In the genomic region with DNA sequence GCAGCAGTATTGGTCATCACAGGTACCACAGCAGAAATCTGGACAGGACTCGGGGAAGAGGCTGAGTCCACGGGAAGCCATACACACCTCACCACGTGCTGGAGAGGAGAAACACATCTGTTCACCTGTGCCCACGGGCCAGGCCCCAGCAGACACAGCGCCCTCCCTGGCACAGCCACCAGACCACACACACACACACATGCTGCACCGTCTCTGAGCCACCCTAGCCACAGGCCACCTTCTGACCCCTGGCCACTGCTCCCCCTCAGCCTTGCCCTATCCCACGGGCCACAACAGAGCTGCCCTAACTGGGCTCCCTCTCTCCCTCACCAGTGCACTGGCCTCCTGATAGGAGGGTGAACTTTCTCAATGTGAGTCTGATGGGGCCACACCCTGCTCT, we compare ENCODE assay signal across 16 cellular contexts. TPM values are rescaled to one million over a fixed set of nuclear protein-coding genes. Genes with fewer than 3 reads are reported as not detected.
DNase-seq lines count a peak whose midpoint lies in the region; ATAC-seq and TF ChIP-seq lines count a peak whose summit lies in the region.
"Had no signal": no experiment of that assay in that cellular context is flagged by ENCODE, and none has a peak within 500 bp of the region (broad histone marks: within the 10 kb centered on the region; RNA-seq: fewer than 3 reads in every experiment).

No MANE protein-coding gene starts in this region.

- peak overlapping the region; percentile 38 for H3K4me2 ChIP-seq in PC-9
- H3K4me2 ChIP-seq: A549 had no signal

- H3K36me3 Mint-ChIP-seq in activated CD8-positive, alpha-beta memory T cell treated with anti-CD3 and anti-CD28 coated beads, Interleukin-2, amount 10 ng/mL, durations not matched to agents 7 days and 5 days = peaks cover 18% of the 10 kb centered on the region
- H3K36me3 Mint-ChIP-seq in T-helper 2 cell treated with Interferon-gamma antibody and Interleukin-4, amounts not matched to agents 5 μg/mL and 100 μg/mL, for 36 hours (ENCODE audit: low read depth) = peaks cover 17% of the 10 kb centered on the region

- intact Hi-C loops in PC-9 (cut with micrococcal nuclease; ENCODE audit: unreplicated experiment) = loop anchor here (10.0 kb wide), 1 partner anchor 414 kb away; a partner anchor contains a TSS
- intact Hi-C loops in spleen (cut with DNase I; ENCODE audit: low total_unique reads) = loop anchor here (10.0 kb wide), 1 partner anchor 56 kb away; a partner anchor contains a TSS
- intact Hi-C loops in left cardiac atrium (cut with DNase I) = loop anchor here in 1 of 2 donors (5.0 kb wide), 1 partner anchor 34 kb away; a partner anchor contains a TSS

- peak overlapping the region; percentile 26 for H3K27ac Mint-ChIP-seq in activated CD8-positive, alpha-beta memory T cell treated with anti-CD3 and anti-CD28 coated beads, Interleukin-2, amount 10 ng/mL, durations not matched to agents 7 days and 5 days
- no peak overlapping the region for H3K27ac Mint-ChIP-seq in T-helper 2 cell treated with Interferon-gamma antibody and Interleukin-4, amounts not matched to agents 5 μg/mL and 100 μg/mL, for 36 hours

- TF ChIP-seq CTCF in PC-9 (conservative IDR thresholded peaks at IDR 0.05) (no peak), spleen (IDR thresholded peaks at IDR 0.05 in 8 of 11, conservative IDR thresholded peaks at IDR 0.05 in 3 of 11) (no peak)

- H3K4me1 Mint-ChIP-seq in activated CD8-positive, alpha-beta memory T cell treated with anti-CD3 and anti-CD28 coated beads, Interleukin-2, amount 10 ng/mL, durations not matched to agents 7 days and 5 days = peaks cover 39% of the 10 kb centered on the region
- H3K4me1 Mint-ChIP-seq in T-helper 2 cell treated with Interferon-gamma antibody and Interleukin-4, amounts not matched to agents 5 μg/mL and 100 μg/mL, for 36 hours (ENCODE audit: low read depth) = peaks cover 27% of the 10 kb centered on the region

- H3K27me3 Mint-ChIP-seq in activated CD8-positive, alpha-beta memory T cell treated with anti-CD3 and anti-CD28 coated beads, Interleukin-2, amount 10 ng/mL, durations not matched to agents 7 days and 5 days = no peaks in the 10 kb centered on the region
- H3K27me3 Mint-ChIP-seq in T-helper 2 cell treated with Interferon-gamma antibody and Interleukin-4, amounts not matched to agents 5 μg/mL and 100 μg/mL, for 36 hours (ENCODE audit: low read depth) = no peaks in the 10 kb centered on the region
- H3K27me3 Mint-ChIP-seq: IgD-negative memory B cell had no signal

- no TSS peak for BruUV-seq in PC-9 (replicated peaks; lab: Mats Ljungman, UMichigan)

- H3K4me3 Mint-ChIP-seq in activated CD8-positive, alpha-beta memory T cell treated with anti-CD3 and anti-CD28 coated beads, Interleukin-2, amount 10 ng/mL, durations not matched to agents 7 days and 5 days = no peak overlapping the region
- H3K4me3 Mint-ChIP-seq in T-helper 2 cell treated with Interferon-gamma antibody and Interleukin-4, amounts not matched to agents 5 μg/mL and 100 μg/mL, for 36 hours = no peak overlapping the region

- CTCF ChIA-PET in activated CD8-positive, alpha-beta memory T cell treated with anti-CD3 and anti-CD28 coated beads, Interleukin-2, amount 10 ng/mL, durations not matched to agents 7 days and 5 days (lab: Charles Lee) = interaction anchor here (0.7 to 1.8 kb wide), 5 partner anchors 22 to 65 kb away, joined by 3 to 5 read pairs (median 3); no protein-coding TSS in a partner anchor
- CTCF ChIA-PET in PC-9 (lab: Charles Lee) = interaction anchor here (1.2 kb wide), 1 partner anchor 28 kb away, joined by 9 read pairs; no protein-coding TSS in a partner anchor

- no peak overlapping the region for H3K27ac ChIP-seq in PC-9
- H3K27ac ChIP-seq in spleen = peak overlapping the region in 2 of 8 donors; percentile 38 to 97
- H3K27ac ChIP-seq: A549 had no signal

- H2AFZ ChIP-seq in PC-9 = no peak overlapping the region

- no peaks in the 10 kb centered on the region for H3K9me2 ChIP-seq in PC-9 (ENCODE audit: insufficient read depth)

- POLR2A ChIA-PET in PC-9 (lab: Charles Lee; ENCODE audit: unreplicated experiment) = interaction anchor here (0.5 to 1.0 kb wide), 2 partner anchors 62 to 65 kb away, joined by 3 to 8 read pairs; a partner anchor contains a TSS

- H3F3A ChIP-seq in PC-9 (ENCODE audit: insufficient read depth, low read depth) = peaks cover 5% of the 10 kb centered on the region; the same call in 1 of the 2 replicates

- H3K9me3 ChIP-seq in PC-9 (ENCODE audit: insufficient read depth, low read depth) (no peaks in the 10 kb centered on the region), spleen (peaks cover 0 to 5% (median 0%) of the 10 kb centered on the region in 8 donors)
- H3K9me3 ChIP-seq: A549, adrenal gland had no signal

- DNase-seq in activated CD8-positive, alpha-beta memory T cell treated with anti-CD3 and anti-CD28 coated beads, Interleukin-2, amount 10 ng/mL, durations not matched to agents 7 days and 5 days = no peak
- DNase-seq in activated CD8-positive, alpha-beta memory T cell treated with anti-CD3 and anti-CD28 coated beads, Interleukin-2, amount 50 U/mL, for 4 hours = no peak
- DNase-seq in PC-9 (no peak), spleen (peak; percentile 63), left cardiac atrium (no peak)
- no peak for DNase-seq in T-helper 2 cell treated with Interferon-gamma antibody and Interleukin-4, amounts not matched to agents 5 μg/mL and 100 μg/mL, for 36 hours (ENCODE audit: low spot score)
- DNase-seq: activated CD4-positive, alpha-beta T cell treated with anti-CD3 and anti-CD28 coated beads, Interleukin-2, amount 50 U/mL, for 4 hours; adrenal gland; DND-41; heart left ventricle; NCI-H187; NCI-H226 had no signal

- no peak for TF ChIP-seq POLR2A in spleen (IDR thresholded peaks at IDR 0.05)

- peaks cover 18% of the 10 kb centered on the region for H3K79me2 ChIP-seq in PC-9 (ENCODE audit: low read depth)

- H3K9me3 Mint-ChIP-seq in activated CD8-positive, alpha-beta memory T cell treated with anti-CD3 and anti-CD28 coated beads, Interleukin-2, amount 10 ng/mL, durations not matched to agents 7 days and 5 days (ENCODE audit: low read depth) = peaks cover 3% of the 10 kb centered on the region
- H3K9me3 Mint-ChIP-seq in T-helper 2 cell treated with Interferon-gamma antibody and Interleukin-4, amounts not matched to agents 5 μg/mL and 100 μg/mL, for 36 hours = peaks cover 3% of the 10 kb centered on the region
- H3K9me3 Mint-ChIP-seq: IgD-negative memory B cell had no signal

- WGBS in spleen, 5 donors = 80 to 90% (median 84%) methylated on average over 5 to 7 of the region's 7 CpGs

- no peaks in the 10 kb centered on the region for H4K20me1 ChIP-seq in PC-9 (ENCODE audit: insufficient read depth)

- no peaks in the 10 kb centered on the region for H3K36me3 ChIP-seq in PC-9 (ENCODE audit: low read depth)
- peaks cover 0 to 52% (median 11%) of the 10 kb centered on the region in 6 donors for H3K36me3 ChIP-seq in spleen

- no peak for ATAC-seq in activated CD8-positive, alpha-beta memory T cell treated with anti-CD3 and anti-CD28 coated beads, Interleukin-2, amount 10 ng/mL, durations not matched to agents 7 days and 5 days
- ATAC-seq in esophagus mucosa (peak; percentile 1), HG03432 (IDR thresholded peaks at IDR 0.05; ENCODE audit: unreplicated experiment) (no peak), left cardiac atrium (no peak)
- ATAC-seq: A549, heart left ventricle had no signal

- H3K4me1 ChIP-seq in PC-9 (replicated peaks; ENCODE audit: insufficient read depth) (peaks cover 50% of the 10 kb centered on the region), spleen (peaks cover 12 to 53% (median 35%) of the 10 kb centered on the region in 6 donors)

- H3K27me3 ChIP-seq in PC-9 (ENCODE audit: insufficient read depth, low read depth) (no peaks in the 10 kb centered on the region), spleen (replicated peaks in 1 of 7) (no peaks in the 10 kb centered on the region)
- H3K27me3 ChIP-seq: adrenal gland, heart left ventricle had no signal

- H3K4me3 ChIP-seq in PC-9 (no peak overlapping the region), spleen (no peak overlapping the region)
- H3K4me3 ChIP-seq: A549, adrenal gland, heart left ventricle had no signal

RNA-seq across cellular contexts. Expression of a gene that starts 2.8 kb away (rescaled TPM):
- total RNA-seq in activated CD8-positive, alpha-beta memory T cell treated with anti-CD3 and anti-CD28 coated beads, Interleukin-2, amount 10 ng/mL, durations not matched to agents 7 days and 5 days = 100 to 1,000 TPM; 198 to 313 TPM
- 133 and 141 TPM in 2 replicates for total RNA-seq in PC-9 (2021)
- total RNA-seq in esophagus mucosa = 210 TPM
- total RNA-seq in spleen = 100 to 1,000 TPM; 154 to 227 (median 182) TPM
- 100 to 1,000 TPM in 1 of 3 donors, 10 to 100 TPM in 2; 80.2 to 132 (median 85.6) TPM for polyA plus RNA-seq in spleen
- total RNA-seq in left cardiac atrium = 100 to 1,000 TPM in 1 of 2 donors, 10 to 100 TPM in 1; 73.3 to 108 TPM

RNA-seq across cellular contexts. Expression of a gene that starts 54.7 kb away (rescaled TPM):
- 10 to 100 TPM; 20.9 to 21.2 TPM for total RNA-seq in activated CD8-positive, alpha-beta memory T cell treated with anti-CD3 and anti-CD28 coated beads, Interleukin-2, amount 10 ng/mL, durations not matched to agents 7 days and 5 days
- total RNA-seq in PC-9 (2021) (6.9 and 8.5 TPM in 2 replicates), esophagus mucosa (6.3 TPM), spleen (10 to 100 TPM in 1 of 7 donors, 1 to 10 TPM in 6; 6.4 to 10.0 (median 7.0) TPM), left cardiac atrium (1 to 10 TPM; 3.9 to 5.7 TPM)
- 1 to 10 TPM; 5.2 to 5.7 (median 5.2) TPM for polyA plus RNA-seq in spleen

RNA-seq across cellular contexts. Expression of a gene that starts 55.4 kb away (rescaled TPM):
- total RNA-seq in activated CD8-positive, alpha-beta memory T cell treated with anti-CD3 and anti-CD28 coated beads, Interleukin-2, amount 10 ng/mL, durations not matched to agents 7 days and 5 days = 10 to 100 TPM; 12.2 to 26.9 TPM
- total RNA-seq in PC-9 (2021) (11.7 and 13.3 TPM in 2 replicates), esophagus mucosa (8.3 TPM), spleen (10 to 100 TPM; 11.0 to 43.1 (median 22.8) TPM), left cardiac atrium (1 to 10 TPM; 2.0 to 2.9 TPM)
- polyA plus RNA-seq in spleen = 1 to 10 TPM; 2.0 to 4.8 (median 3.8) TPM
